ENCODE assay signal across 40 cellular contexts in genomic region chr10:1903982-1904381, GRCh38.
"Had no signal": no experiment of that assay in that cellular context is flagged by ENCODE, and none has a peak within 500 bp of the region (broad histone marks: within the 10 kb centered on the region; RNA-seq: fewer than 3 reads in every experiment).

No MANE protein-coding gene starts in this region.

- H3K9me3 ChIP-seq: adrenal gland, ascending aorta, body of pancreas had no signal

- H3K4me1 ChIP-seq: adrenal gland, ascending aorta, body of pancreas, breast epithelium had no signal

- H3K27me3 ChIP-seq: adrenal gland, ascending aorta, body of pancreas, brain microvascular endothelial cell, cardiac muscle cell had no signal

- DNase-seq: activated effector memory CD4-positive, alpha-beta T cell treated with anti-CD3 and anti-CD28 coated beads, Interleukin-2, amount 50 U/mL, for 16 hours; activated effector memory CD4-positive, alpha-beta T cell treated with Interleukin-2 at 50 U/mL for 16 hours; activated gamma-delta T cell; activated gamma-delta T cell treated with Interleukin-2 at 50 U/mL for 16 hours; activated naive CD4-positive, alpha-beta T cell; activated naive CD4-positive, alpha-beta T cell treated with anti-CD3 and anti-CD28 coated beads for 36 hours; activated naive CD4-positive, alpha-beta T cell treated with anti-CD3 and anti-CD28 coated beads, Interleukin-2, amount 10 ng/mL, durations not matched to agents 7 days and 5 days; activated naive CD4-positive, alpha-beta T cell treated with anti-CD3 and anti-CD28 coated beads, Interleukin-2, amount 50 U/mL, for 16 hours; activated naive CD4-positive, alpha-beta T cell treated with Interleukin-2 at 50 U/mL for 16 hours; activated naive CD8-positive, alpha-beta T cell treated with anti-CD3 and anti-CD28 coated beads for 36 hours; activated naive CD8-positive, alpha-beta T cell treated with anti-CD3 and anti-CD28 coated beads, Interleukin-2, amount 10 ng/mL, durations not matched to agents 7 days and 5 days; activated naive CD8-positive, alpha-beta T cell treated with anti-CD3 and anti-CD28 coated beads, Interleukin-2, amount 50 U/mL, for 24 hours; activated T-cell treated with anti-CD3 and anti-CD28 coated beads, Interleukin-2, amount 50 U/mL, for 1 hour; activated T-cell treated with anti-CD3 and anti-CD28 coated beads, Interleukin-2, amount 50 U/mL, for 24 hours; activated T-cell treated with anti-CD3 and anti-CD28 coated beads, Interleukin-2, amount 50 U/mL, for 4 hours; activated T-cell treated with anti-CD3 and anti-CD28 coated beads, Interleukin-2, amount 50 U/mL, for 48 hours; activated T-cell treated with anti-CD3 and anti-CD28 coated beads, Interleukin-2, amount 50 U/mL, for 72 hours; adrenal gland; amniotic stem cell; amygdala; anterior cingulate cortex; aorta; body of pancreas; brain microvascular endothelial cell; caudate nucleus; central memory CD4-positive, alpha-beta T cell; cerebellar nuclear complex had no signal

- FAIRE-seq: astrocyte, bronchial epithelial cell had no signal

- H3K36me3 Mint-ChIP-seq: activated naive CD4-positive, alpha-beta T cell treated with anti-CD3 and anti-CD28 coated beads, Interleukin-2, amount 10 ng/mL, durations not matched to agents 7 days and 5 days; activated naive CD4-positive, alpha-beta T cell treated with anti-CD3 and anti-CD28 coated beads, Interleukin-2, amount 50 U/mL, for 24 hours; activated naive CD4-positive, alpha-beta T cell treated with anti-CD3 and anti-CD28 coated beads, Interleukin-2, amount 50 U/mL, for 72 hours; activated naive CD8-positive, alpha-beta T cell treated with anti-CD3 and anti-CD28 coated beads for 36 hours; activated naive CD8-positive, alpha-beta T cell treated with anti-CD3 and anti-CD28 coated beads, Interleukin-2, amount 10 ng/mL, durations not matched to agents 7 days and 5 days; brain had no signal

- H3K27ac ChIP-seq: adrenal gland, ascending aorta, body of pancreas, brain microvascular endothelial cell, breast epithelium, cardiac muscle cell had no signal

- H3K36me3 ChIP-seq: adrenal gland, ascending aorta, brain microvascular endothelial cell, breast epithelium, cardiac muscle cell had no signal

- H3K4me1 Mint-ChIP-seq: activated naive CD4-positive, alpha-beta T cell treated with anti-CD3 and anti-CD28 coated beads, Interleukin-2, amount 10 ng/mL, durations not matched to agents 7 days and 5 days; activated naive CD8-positive, alpha-beta T cell treated with anti-CD3 and anti-CD28 coated beads for 36 hours; activated naive CD8-positive, alpha-beta T cell treated with anti-CD3 and anti-CD28 coated beads, Interleukin-2, amount 10 ng/mL, durations not matched to agents 7 days and 5 days; activated naive CD8-positive, alpha-beta T cell treated with anti-CD3 and anti-CD28 coated beads, Interleukin-2, amount 50 U/mL, for 24 hours; activated T-helper 17 cell treated with anti-CD3 and anti-CD28 coated beads, Interleukin-2, amount 50 U/mL, for 72 hours; brain; central memory CD8-positive, alpha-beta T cell had no signal

- ATAC-seq: activated naive CD4-positive, alpha-beta T cell treated with anti-CD3 and anti-CD28 coated beads, Interleukin-2, amount 50 U/mL, for 72 hours; activated naive CD8-positive, alpha-beta T cell treated with anti-CD3 and anti-CD28 coated beads, Interleukin-2, amount 50 U/mL, for 24 hours; activated T-cell treated with anti-CD3 and anti-CD28 coated beads, Interleukin-2, amount 50 U/mL, for 4 hours; activated T-cell treated with anti-CD3 and anti-CD28 coated beads, Interleukin-2, amount 50 U/mL, for 72 hours; activated T-helper 17 cell treated with anti-CD3 and anti-CD28 coated beads, Interleukin-2, amount 50 U/mL, for 72 hours; body of pancreas had no signal

- H3K4me3 Mint-ChIP-seq: activated naive CD4-positive, alpha-beta T cell treated with anti-CD3 and anti-CD28 coated beads for 36 hours; activated naive CD4-positive, alpha-beta T cell treated with anti-CD3 and anti-CD28 coated beads, Interleukin-2, amount 10 ng/mL, durations not matched to agents 7 days and 5 days; activated naive CD4-positive, alpha-beta T cell treated with anti-CD3 and anti-CD28 coated beads, Interleukin-2, amount 50 U/mL, for 24 hours; activated naive CD8-positive, alpha-beta T cell; activated naive CD8-positive, alpha-beta T cell treated with anti-CD3 and anti-CD28 coated beads for 36 hours; activated naive CD8-positive, alpha-beta T cell treated with anti-CD3 and anti-CD28 coated beads, Interleukin-2, amount 10 ng/mL, durations not matched to agents 7 days and 5 days; activated naive CD8-positive, alpha-beta T cell treated with anti-CD3 and anti-CD28 coated beads, Interleukin-2, amount 50 U/mL, for 24 hours; activated T-cell treated with anti-CD3 and anti-CD28 coated beads, Interleukin-2, amount 50 U/mL, for 24 hours; activated T-cell treated with anti-CD3 and anti-CD28 coated beads, Interleukin-2, amount 50 U/mL, for 4 hours; activated T-cell treated with anti-CD3 and anti-CD28 coated beads, Interleukin-2, amount 50 U/mL, for 72 hours; activated T-helper 1 cell treated with anti-CD3 and anti-CD28 coated beads, Interleukin-12 subunit alpha, Interleukin-12 subunit beta, Interleukin-2, Interleukin-4 antibody, amounts not matched to agents 30 ng/mL and 10 ng/mL and 1 ng/mL, durations not matched to agents 14 hours and 24 hours and 36 hours; activated T-helper 17 cell treated with anti-CD3 and anti-CD28 coated beads, Interleukin-2, amount 50 U/mL, for 72 hours; brain; central memory CD8-positive, alpha-beta T cell had no signal

- H3K27ac Mint-ChIP-seq: activated naive CD4-positive, alpha-beta T cell treated with anti-CD3 and anti-CD28 coated beads for 36 hours; activated naive CD4-positive, alpha-beta T cell treated with anti-CD3 and anti-CD28 coated beads, Interleukin-2, amount 10 ng/mL, durations not matched to agents 7 days and 5 days; activated naive CD4-positive, alpha-beta T cell treated with anti-CD3 and anti-CD28 coated beads, Interleukin-2, amount 50 U/mL, for 24 hours; activated naive CD4-positive, alpha-beta T cell treated with anti-CD3 and anti-CD28 coated beads, Interleukin-2, amount 50 U/mL, for 72 hours; activated naive CD8-positive, alpha-beta T cell; activated naive CD8-positive, alpha-beta T cell treated with anti-CD3 and anti-CD28 coated beads for 36 hours; activated naive CD8-positive, alpha-beta T cell treated with anti-CD3 and anti-CD28 coated beads, Interleukin-2, amount 10 ng/mL, durations not matched to agents 7 days and 5 days; activated naive CD8-positive, alpha-beta T cell treated with anti-CD3 and anti-CD28 coated beads, Interleukin-2, amount 50 U/mL, for 24 hours; activated T-cell treated with anti-CD3 and anti-CD28 coated beads, Interleukin-2, amount 50 U/mL, for 24 hours; activated T-cell treated with anti-CD3 and anti-CD28 coated beads, Interleukin-2, amount 50 U/mL, for 72 hours; activated T-helper 1 cell treated with anti-CD3 and anti-CD28 coated beads, Interleukin-12 subunit alpha, Interleukin-12 subunit beta, Interleukin-2, Interleukin-4 antibody, amounts not matched to agents 30 ng/mL and 10 ng/mL and 1 ng/mL, durations not matched to agents 14 hours and 24 hours and 36 hours; activated T-helper 17 cell treated with anti-CD3 and anti-CD28 coated beads, Interleukin-2, amount 50 U/mL, for 72 hours; activated T-helper 2 cell treated with anti-CD3 and anti-CD28 coated beads, Interferon-gamma antibody, Interleukin-2, Interleukin-4, amounts not matched to agents 10 μg/mL and 5 μg/mL and 100 μg/mL, durations not matched to agents 14 hours and 24 hours and 36 hours; brain had no signal

- H3K27me3 Mint-ChIP-seq: activated naive CD4-positive, alpha-beta T cell treated with anti-CD3 and anti-CD28 coated beads, Interleukin-2, amount 10 ng/mL, durations not matched to agents 7 days and 5 days; activated naive CD4-positive, alpha-beta T cell treated with anti-CD3 and anti-CD28 coated beads, Interleukin-2, amount 50 U/mL, for 24 hours; activated naive CD8-positive, alpha-beta T cell; activated naive CD8-positive, alpha-beta T cell treated with anti-CD3 and anti-CD28 coated beads, Interleukin-2, amount 50 U/mL, for 24 hours; brain had no signal

- H3K4me3 ChIP-seq: adrenal gland, ascending aorta, body of pancreas, breast epithelium, cardiac muscle cell had no signal

- H3K9me3 Mint-ChIP-seq: activated naive CD4-positive, alpha-beta T cell treated with anti-CD3 and anti-CD28 coated beads for 36 hours; activated naive CD4-positive, alpha-beta T cell treated with anti-CD3 and anti-CD28 coated beads, Interleukin-2, amount 10 ng/mL, durations not matched to agents 7 days and 5 days; activated naive CD4-positive, alpha-beta T cell treated with anti-CD3 and anti-CD28 coated beads, Interleukin-2, amount 50 U/mL, for 24 hours; activated naive CD8-positive, alpha-beta T cell treated with anti-CD3 and anti-CD28 coated beads for 36 hours; activated T-cell treated with anti-CD3 and anti-CD28 coated beads, Interleukin-2, amount 50 U/mL, for 24 hours; activated T-cell treated with anti-CD3 and anti-CD28 coated beads, Interleukin-2, amount 50 U/mL, for 4 hours; activated T-helper 1 cell treated with anti-CD3 and anti-CD28 coated beads, Interleukin-12 subunit alpha, Interleukin-12 subunit beta, Interleukin-2, Interleukin-4 antibody, amounts not matched to agents 30 ng/mL and 10 ng/mL and 1 ng/mL, durations not matched to agents 14 hours and 24 hours and 36 hours; activated T-helper 17 cell treated with anti-CD3 and anti-CD28 coated beads, Interleukin-2, amount 50 U/mL, for 72 hours; activated T-helper 2 cell treated with anti-CD3 and anti-CD28 coated beads, Interferon-gamma antibody, Interleukin-2, Interleukin-4, amounts not matched to agents 10 μg/mL and 5 μg/mL and 100 μg/mL, durations not matched to agents 14 hours and 24 hours and 36 hours; central memory CD8-positive, alpha-beta T cell had no signal
